8 cellular contexts compared by ENCODE assay signal in the genomic region with DNA sequence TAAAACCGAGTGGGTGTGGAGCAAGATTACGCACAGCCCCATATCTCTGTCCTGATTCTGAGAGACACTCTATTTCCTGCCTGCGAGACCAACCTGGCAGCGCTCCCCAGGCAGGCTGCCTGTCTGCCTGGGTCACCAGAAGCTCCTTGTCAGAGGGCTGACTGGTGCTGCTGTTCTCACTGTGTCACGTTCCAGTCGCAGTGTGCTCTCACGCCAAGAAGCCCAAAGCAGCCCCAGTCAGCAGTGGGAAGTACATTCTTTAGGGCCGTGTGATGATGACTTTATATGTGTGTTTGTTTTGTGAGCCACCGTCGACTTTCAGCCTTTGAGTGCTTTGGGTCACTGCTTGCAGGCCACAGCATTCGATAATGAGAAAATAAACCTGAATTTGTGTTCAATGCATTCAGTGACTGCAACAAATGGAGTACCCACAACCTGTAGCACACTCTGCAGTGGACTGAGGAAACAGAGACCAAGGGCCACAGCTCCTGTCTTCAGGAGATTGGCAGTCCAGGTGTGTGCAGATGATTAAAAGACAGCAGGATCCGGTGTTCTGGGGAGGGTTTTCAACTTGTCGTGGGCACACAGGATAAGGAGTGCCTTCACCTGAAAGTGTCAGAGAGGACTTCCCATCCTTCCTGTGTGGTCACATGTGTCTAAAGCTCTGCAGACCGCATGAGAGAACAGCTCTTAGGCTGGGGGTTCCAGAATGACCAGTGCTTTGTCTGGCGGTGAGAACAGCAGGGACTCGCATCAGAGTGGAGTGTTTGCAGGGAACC.
DNase-seq lines count a peak whose midpoint lies in the region; ATAC-seq and TF ChIP-seq lines count a peak whose summit lies in the region.

No MANE protein-coding gene starts in this region.

- no peaks in the 10 kb centered on the region for H3K36me3 Mint-ChIP-seq in activated naive CD4-positive, alpha-beta T cell treated with anti-CD3 and anti-CD28 coated beads, Interleukin-2, amount 50 U/mL, for 24 hours

- H3K27ac Mint-ChIP-seq in activated naive CD4-positive, alpha-beta T cell treated with anti-CD3 and anti-CD28 coated beads, Interleukin-2, amount 50 U/mL, for 24 hours: peak overlapping the region; percentile 69

- no peaks in the 10 kb centered on the region for H3K9me3 Mint-ChIP-seq in activated naive CD4-positive, alpha-beta T cell treated with anti-CD3 and anti-CD28 coated beads, Interleukin-2, amount 50 U/mL, for 24 hours

- peak; percentile 63 for DNase-seq in AG10803 (ENCODE audit: low read depth)
- peak; percentile 38 for DNase-seq in kidney glomerular epithelial cell (lab: John Stamatoyannopoulos, UW)
- no peak for DNase-seq in NAMALWA (ENCODE audit: low spot score)
- no peak for DNase-seq in hippocampal formation (lab: John Stamatoyannopoulos, UW)
- no peak for DNase-seq in NCI-H774 (lab: John Stamatoyannopoulos, UW)

- no peak overlapping the region for H3K4me3 ChIP-seq in AG10803 (ENCODE audit: low read length)

- peak; percentile 27 for ATAC-seq in HG02798 (IDR thresholded peaks at IDR 0.05; ENCODE audit: poor library complexity, unreplicated experiment)
- no peak for ATAC-seq in HG02588 (IDR thresholded peaks at IDR 0.05; ENCODE audit: unreplicated experiment)

- H3K4me1 Mint-ChIP-seq in activated naive CD4-positive, alpha-beta T cell treated with anti-CD3 and anti-CD28 coated beads, Interleukin-2, amount 50 U/mL, for 24 hours: peaks cover 29% of the 10 kb centered on the region

- no peak for TF ChIP-seq CTCF in AG10803 (conservative IDR thresholded peaks at IDR 0.05; ENCODE audit: low read length)

- no peak overlapping the region for H3K4me3 Mint-ChIP-seq in activated naive CD4-positive, alpha-beta T cell treated with anti-CD3 and anti-CD28 coated beads, Interleukin-2, amount 50 U/mL, for 24 hours

- H3K27me3 Mint-ChIP-seq in activated naive CD4-positive, alpha-beta T cell treated with anti-CD3 and anti-CD28 coated beads, Interleukin-2, amount 50 U/mL, for 24 hours: peaks cover 49% of the 10 kb centered on the region

Comparison
In these comparisons a context has a peak if more than half of its experiments do, and no peak if none do; other contexts are left out.
1. DNase-seq: peak in AG10803 (single experiment) and kidney glomerular epithelial cell (single experiment); none in NAMALWA (single experiment), hippocampal formation (0 of 2) and NCI-H774 (single experiment).